8 cellular contexts compared by ENCODE assay signal in the genomic region with DNA sequence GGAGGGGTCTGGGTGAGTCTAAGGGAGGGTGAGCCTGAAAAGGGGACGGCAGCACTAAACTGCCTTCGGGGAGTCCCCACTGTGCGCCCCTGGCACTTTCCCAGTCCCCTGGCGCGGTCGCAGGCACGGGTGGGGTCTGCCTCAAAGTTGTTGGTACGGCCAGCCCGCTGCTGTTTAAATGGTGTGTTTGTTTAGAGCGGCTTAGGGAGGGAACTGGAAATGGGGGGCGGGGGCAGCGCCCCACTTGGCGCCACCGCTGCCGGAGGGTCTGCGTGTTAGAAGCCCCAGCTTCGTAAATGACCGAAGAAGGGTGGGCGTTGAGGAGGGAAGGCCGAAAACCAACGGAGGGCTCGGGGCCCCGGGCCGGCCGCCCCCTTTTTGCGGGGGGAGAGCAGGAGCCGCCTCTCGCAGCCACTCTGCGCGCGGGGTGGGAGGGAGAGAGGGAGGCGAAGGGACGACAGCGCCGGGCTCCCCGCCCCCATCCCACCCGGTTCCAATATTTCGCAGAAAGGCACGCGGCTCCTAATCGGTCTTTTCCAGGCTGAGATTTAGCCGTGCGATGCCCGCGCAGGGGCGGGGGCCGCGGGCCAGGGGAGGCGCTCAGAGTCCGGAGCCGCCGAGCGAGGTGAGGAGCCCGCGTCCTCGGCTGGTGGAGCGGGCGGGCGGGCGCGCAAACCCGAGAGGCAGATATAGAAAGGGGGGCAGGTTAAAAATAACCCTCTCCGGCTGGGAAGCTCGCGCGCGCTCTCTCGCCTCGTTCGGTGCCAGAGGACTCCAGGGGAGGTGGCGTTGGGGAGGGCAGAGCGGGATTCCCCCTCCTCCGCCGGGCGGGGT. TPM values are rescaled to one million over a fixed set of nuclear protein-coding genes. Genes with fewer than 3 reads are reported as not detected.
A peak's percentile ranks its signal among the peaks of the same experiment; 100 is the strongest.
DNase-seq lines count a peak whose midpoint lies in the region; ATAC-seq, FAIRE-seq and TF ChIP-seq lines count a peak whose summit lies in the region.

No MANE protein-coding gene starts in this region.

- intact Hi-C loops in CD4-positive, alpha-beta memory T cell (cut with micrococcal nuclease): loop anchor here (5.0 kb wide), 1 partner anchor 100 kb away; a partner anchor contains a TSS
- intact Hi-C loops in activated B cell treated with CpG ODN at 0.5 μM for 24 hours (cut with micrococcal nuclease) (loop anchor here (1.0 to 2.0 kb wide), 3 partner anchors 15 to 53 kb away; no protein-coding TSS in a partner anchor), HepG2 (cut with micrococcal nuclease; ENCODE audit: unreplicated experiment) (no loop called here)

- ATAC-seq in activated B cell treated with CpG ODN at 0.5 μM for 24 hours (ENCODE audit: low read depth) (peak; percentile 16), HepG2 (peak; percentile 44), GM19463 (IDR thresholded peaks at IDR 0.05; ENCODE audit: unreplicated experiment) (no peak)
- no peak for ATAC-seq in stimulated activated naive B cell treated with anti-CD40 and anti-IgM and Interleukin-4, amounts not matched to agents 10 μg/mL and 1 μg/mL and 100 μg/mL, for 72 hours (replicated peaks)

- H3K79me2 ChIP-seq in HepG2 (ENCODE audit: insufficient read depth, low read length): peaks cover 3% of the 10 kb centered on the region

- no peaks in the 10 kb centered on the region for H3K27me3 Mint-ChIP-seq in CD4-positive, alpha-beta memory T cell
- H3K27me3 Mint-ChIP-seq in activated B cell treated with CpG ODN at 0.5 μM for 24 hours: peaks cover 2% of the 10 kb centered on the region
- H3K27me3 Mint-ChIP-seq in stimulated activated naive B cell treated with anti-CD40 and anti-IgM and Interleukin-4, amounts not matched to agents 10 μg/mL and 1 μg/mL and 100 μg/mL, for 72 hours: peaks cover 4 to 10% of the 10 kb centered on the region in 2 donors

- H3K4me3 ChIP-seq in CD4-positive, alpha-beta memory T cell (ENCODE audit: low read length in 2 of 2): peak overlapping the region in 1 of 2 donors; percentile 14
- H3K4me3 ChIP-seq in duodenal mucosa (ENCODE audit: low read depth in 1 of 2, low read length in 2 of 2) (peak overlapping the region; percentile 35 to 43), HepG2 (replicated peaks in 1 of 3; ENCODE audit: insufficient read depth in 1 of 3, low read depth in 2 of 3, low read length in 3 of 3) (peak overlapping the region; percentile 60 to 74 (median 64); a peak in 5 of 6 replicates)

- no peaks in the 10 kb centered on the region for H3K36me3 ChIP-seq in CD4-positive, alpha-beta memory T cell (ENCODE audit: insufficient read depth, low read length)
- peaks cover 10% of the 10 kb centered on the region; the same call in 1 of the 2 replicates for H3K36me3 ChIP-seq in KOPT-K1 (ENCODE audit: insufficient read depth, low read length)
- no peaks in the 10 kb centered on the region for H3K36me3 ChIP-seq in duodenal mucosa (ENCODE audit: control insufficient read depth in 1 of 2, insufficient read depth in 2 of 2, low read length in 2 of 2)
- H3K36me3 ChIP-seq in HepG2 (replicated peaks in 1 of 2; ENCODE audit: control insufficient read depth in 1 of 2, insufficient read depth in 2 of 2, low read length in 2 of 2): no peaks in the 10 kb centered on the region

- CTCF ChIA-PET in CD4-positive, alpha-beta memory T cell (lab: Charles Lee; ENCODE audit: partially characterized antibody): no interaction called here
- CTCF ChIA-PET in activated B cell treated with CpG ODN at 0.5 μM for 24 hours (lab: Charles Lee) (no interaction called here), HepG2 (lab: Yijun Ruan, JAX; ENCODE audit: low intra/inter-chr PET ratio, low total read pairs) (no interaction called here)

- no peak for TF ChIP-seq CTCF in activated B cell treated with CpG ODN at 0.5 μM for 24 hours (IDR thresholded peaks at IDR 0.05)
- no peak for TF ChIP-seq CTCF in HepG2 (CRISPR knock-in tag; IDR thresholded peaks at IDR 0.05)

- H3K4me1 ChIP-seq in CD4-positive, alpha-beta memory T cell (ENCODE audit: insufficient read depth, low read length): peaks cover 18% of the 10 kb centered on the region
- peaks cover 18 to 30% of the 10 kb centered on the region in 2 donors for H3K4me1 ChIP-seq in duodenal mucosa (ENCODE audit: control insufficient read depth in 1 of 2, insufficient read depth in 2 of 2, low read length in 2 of 2)
- peaks cover 78% of the 10 kb centered on the region for H3K4me1 ChIP-seq in HepG2 (ENCODE audit: insufficient read depth, low read length)

- H3K4me2 ChIP-seq in HepG2 (ENCODE audit: low read depth, low read length): peak overlapping the region; percentile 79

- DNase-seq in CD4-positive, alpha-beta memory T cell: peak; percentile 30 to 67 (median 32)
- DNase-seq in activated B cell treated with CpG ODN at 0.5 μM for 24 hours (peak; percentile 30), HepG2 (ENCODE audit: low spot score) (no peak), kidney glomerular epithelial cell (lab: John Stamatoyannopoulos, UW) (no peak)
- no peak for DNase-seq in stimulated activated naive B cell treated with anti-CD40 and anti-IgM and Interleukin-4, amounts not matched to agents 10 μg/mL and 1 μg/mL and 100 μg/mL, for 72 hours

- H2AFZ ChIP-seq in HepG2 (ENCODE audit: low read length): no peak overlapping the region

- TF ChIP-seq POLR2A in HepG2 (IDR thresholded peaks at IDR 0.05; ENCODE audit: insufficient read depth in 1 of 2, low read depth in 2 of 2, low read length in 2 of 2): no peak

- H3K9ac ChIP-seq in duodenal mucosa (ENCODE audit: low read depth in 1 of 2, low read length in 2 of 2): no peak overlapping the region
- peak overlapping the region; percentile 42 for H3K9ac ChIP-seq in HepG2 (ENCODE audit: insufficient read depth, low read depth, low read length)

- WGBS in HepG2 (ENCODE audit: low lambda C conversion rate): 12% methylated on average over 16 of the region's 75 CpGs

- FAIRE-seq in HepG2 (lab: Jason Lieb, UNC): no peak

- H3K4me1 Mint-ChIP-seq in CD4-positive, alpha-beta memory T cell: peaks cover 5 to 23% (median 16%) of the 10 kb centered on the region in 4 donors
- peaks cover 30% of the 10 kb centered on the region for H3K4me1 Mint-ChIP-seq in activated B cell treated with CpG ODN at 0.5 μM for 24 hours
- H3K4me1 Mint-ChIP-seq in stimulated activated naive B cell treated with anti-CD40 and anti-IgM and Interleukin-4, amounts not matched to agents 10 μg/mL and 1 μg/mL and 100 μg/mL, for 72 hours: peaks cover 27 to 50% of the 10 kb centered on the region in 2 donors

- POLR2A ChIA-PET in CD4-positive, alpha-beta memory T cell (lab: Charles Lee; ENCODE audit: partially characterized antibody): interaction anchor here (1.2 to 1.3 kb wide), 2 partner anchors 11 to 31 kb away, joined by 3 to 5 read pairs; no protein-coding TSS in a partner anchor
- POLR2A ChIA-PET in activated B cell treated with CpG ODN at 0.5 μM for 24 hours (lab: Charles Lee): interaction anchor here (0.7 kb wide), 1 partner anchor 24 kb away, joined by 3 read pairs; no protein-coding TSS in a partner anchor
- POLR2A ChIA-PET in HepG2 (lab: Yijun Ruan, JAX): no interaction called here

- no peak for TF ChIP-seq EP300 in HepG2 (IDR thresholded peaks at IDR 0.05; ENCODE audit: low read depth in 2 of 2, low read length in 2 of 2)
- no peak for TF ChIP-seq EP300 in HepG2 (CRISPR knock-in tag; IDR thresholded peaks at IDR 0.05; ENCODE audit: borderline replicate concordance)

- no peaks in the 10 kb centered on the region for H3K27me3 ChIP-seq in CD4-positive, alpha-beta memory T cell (ENCODE audit: insufficient read depth, low read length)
- H3K27me3 ChIP-seq in duodenal mucosa (ENCODE audit: control insufficient read depth in 1 of 2, insufficient read depth in 2 of 2, low read length in 2 of 2) (no peaks in the 10 kb centered on the region), HepG2 (ENCODE audit: control insufficient read depth in 1 of 2, insufficient read depth in 2 of 2, low read length in 2 of 2) (no peaks in the 10 kb centered on the region)

- no TSS peak for BruUV-seq in HepG2 (replicated peaks; lab: Mats Ljungman, UMichigan)

- no peak for TF ChIP-seq RAD21 in HepG2 (CRISPR knock-in tag; IDR thresholded peaks at IDR 0.05)

- peak overlapping the region in 7 of 8 donors; percentile 27 to 79 (median 72) for H3K4me3 Mint-ChIP-seq in CD4-positive, alpha-beta memory T cell
- peak overlapping the region; percentile 66 for H3K4me3 Mint-ChIP-seq in activated B cell treated with CpG ODN at 0.5 μM for 24 hours
- peak overlapping the region; percentile 80 to 83 for H3K4me3 Mint-ChIP-seq in stimulated activated naive B cell treated with anti-CD40 and anti-IgM and Interleukin-4, amounts not matched to agents 10 μg/mL and 1 μg/mL and 100 μg/mL, for 72 hours

- peak overlapping the region in 2 of 7 donors; percentile 24 to 75 for H3K27ac Mint-ChIP-seq in CD4-positive, alpha-beta memory T cell
- no peak overlapping the region for H3K27ac Mint-ChIP-seq in activated B cell treated with CpG ODN at 0.5 μM for 24 hours
- peak overlapping the region; percentile 92 for H3K27ac Mint-ChIP-seq in stimulated activated naive B cell treated with anti-CD40 and anti-IgM and Interleukin-4, amounts not matched to agents 10 μg/mL and 1 μg/mL and 100 μg/mL, for 72 hours

- H3K9me3 ChIP-seq in CD4-positive, alpha-beta memory T cell (ENCODE audit: control insufficient read depth in 1 of 2, low read length in 2 of 2): no peaks in the 10 kb centered on the region
- H3K9me3 ChIP-seq in KOPT-K1 (ENCODE audit: insufficient read depth, low read length, poor library complexity, severe bottlenecking) (no peaks in the 10 kb centered on the region), duodenal mucosa (ENCODE audit: control insufficient read depth in 1 of 2, low read length in 2 of 2) (no peaks in the 10 kb centered on the region), HepG2 (ENCODE audit: low read length) (no peaks in the 10 kb centered on the region)

- H3K27ac ChIP-seq in CD4-positive, alpha-beta memory T cell (ENCODE audit: low read depth, low read length): no peak overlapping the region
- peak overlapping the region; percentile 58 for H3K27ac ChIP-seq in KOPT-K1 (ENCODE audit: low read depth, low read length, poor library complexity, severe bottlenecking)
- H3K27ac ChIP-seq in duodenal mucosa (ENCODE audit: low read depth, low read length): no peak overlapping the region
- H3K27ac ChIP-seq in HepG2 (ENCODE audit: extremely low read length, insufficient read depth, low read length): no peak overlapping the region

- H3K36me3 Mint-ChIP-seq in CD4-positive, alpha-beta memory T cell: no peaks in the 10 kb centered on the region
- no peaks in the 10 kb centered on the region for H3K36me3 Mint-ChIP-seq in activated B cell treated with CpG ODN at 0.5 μM for 24 hours (ENCODE audit: low read depth)
- peaks cover 1 to 2% of the 10 kb centered on the region in 2 donors for H3K36me3 Mint-ChIP-seq in stimulated activated naive B cell treated with anti-CD40 and anti-IgM and Interleukin-4, amounts not matched to agents 10 μg/mL and 1 μg/mL and 100 μg/mL, for 72 hours

- in situ Hi-C loops in HepG2 (cut with HindIII; ENCODE audit: extremely low pct_ligation_motif_present, low pct_unique_long_range_greater_than_20kb): no loop called here

- H4K20me1 ChIP-seq in HepG2 (ENCODE audit: insufficient read depth, low read length): peaks cover 46% of the 10 kb centered on the region

- no peaks in the 10 kb centered on the region for H3K9me3 Mint-ChIP-seq in CD4-positive, alpha-beta memory T cell
- H3K9me3 Mint-ChIP-seq in activated B cell treated with CpG ODN at 0.5 μM for 24 hours: no peaks in the 10 kb centered on the region
- H3K9me3 Mint-ChIP-seq in stimulated activated naive B cell treated with anti-CD40 and anti-IgM and Interleukin-4, amounts not matched to agents 10 μg/mL and 1 μg/mL and 100 μg/mL, for 72 hours: no peaks in the 10 kb centered on the region

RNA-seq across cellular contexts. Expression of a gene that starts 55.0 kb away (rescaled TPM):
- total RNA-seq in CD4-positive, alpha-beta memory T cell: 10 to 100 TPM in 1 of 2 experiments, 1 to 10 TPM in 1; 10.0 to 11.7 TPM
- 10 to 100 TPM in 1 of 2 donors, 1 to 10 TPM in 1; 5.0 to 15.5 TPM for polyA plus RNA-seq in CD4-positive, alpha-beta memory T cell
- 16.7 and 19.7 TPM in 2 replicates for total RNA-seq in activated B cell treated with CpG ODN at 0.5 μM for 24 hours
- 12.6 and 34.3 TPM in 2 replicates for total RNA-seq in HepG2 (2016; rRNA removed; fragmentation: Illumina TruSeq; extraction: Trizol)
- 17.8 and 21.9 TPM in 2 replicates for total RNA-seq in HepG2 (2016; cell fraction: cytosol; rRNA removed; fragmentation: Illumina TruSeq; extraction: Trizol; ENCODE audit: low read depth)
- total RNA-seq in HepG2 (2016; cell fraction: insoluble cytoplasmic fraction; rRNA removed; fragmentation: Illumina TruSeq; extraction: Trizol): 11.7 and 40.3 TPM in 2 replicates
- 12.6 and 16.8 TPM in 2 replicates for total RNA-seq in HepG2 (2016; cell fraction: membrane; rRNA removed; fragmentation: Illumina TruSeq; extraction: Trizol)
- 53.2 and 57.7 TPM in 2 replicates for total RNA-seq in HepG2 (2016; cell fraction: nucleus; rRNA removed; fragmentation: Illumina TruSeq; extraction: Trizol)
- 38.0 and 57.5 TPM in 2 replicates for polyA plus RNA-seq in HepG2 (2011; rRNA removed)
- 16.6 and 23.2 TPM in 2 replicates for polyA plus RNA-seq in HepG2 (2011; cell fraction: cytosol; rRNA removed)
- polyA plus RNA-seq in HepG2 (2011; cell fraction: nucleus; rRNA removed): 385 and 409 TPM in 2 replicates
- 60.2 and 60.8 TPM in 2 replicates for polyA plus RNA-seq in HepG2 (2012)
- polyA plus RNA-seq in HepG2 (2016; cell fraction: cytosol; fragmentation: Illumina TruSeq; extraction: Trizol; ENCODE audit: low read depth): 3.6 and 4.8 TPM in 2 replicates
- polyA plus RNA-seq in HepG2 (2016; cell fraction: insoluble cytoplasmic fraction; fragmentation: Illumina TruSeq; extraction: Trizol; ENCODE audit: low read depth): 11.3 and 14.1 TPM in 2 replicates
- 7.4 and 8.0 TPM in 2 replicates for polyA plus RNA-seq in HepG2 (2016; cell fraction: membrane; fragmentation: Illumina TruSeq; extraction: Trizol; ENCODE audit: low read depth)
- polyA plus RNA-seq in HepG2 (2016; cell fraction: nucleus; fragmentation: Illumina TruSeq; extraction: Trizol; ENCODE audit: insufficient read depth, low read depth): 156 and 162 TPM in 2 replicates
- polyA minus RNA-seq in HepG2 (2011; rRNA and poly(A)+ RNA removed; ENCODE audit: low replicate concordance): 70.2 and 130 TPM in 2 replicates
- polyA minus RNA-seq in HepG2 (2011; cell fraction: cytosol; rRNA and poly(A)+ RNA removed): 35.3 and 56.1 TPM in 2 replicates
- 93.2 and 119 TPM in 2 replicates for polyA minus RNA-seq in HepG2 (2011; cell fraction: nucleus; rRNA and poly(A)+ RNA removed)

Comparison
In these comparisons a context has a peak if more than half of its experiments do, and no peak if none do; other contexts are left out.
1. DNase-seq: peak in CD4-positive, alpha-beta memory T cell (5 of 5) and activated B cell treated with CpG ODN at 0.5 μM for 24 hours (single experiment); none in HepG2 (single experiment), stimulated activated naive B cell treated with anti-CD40 and anti-IgM and Interleukin-4, amounts not matched to agents 10 μg/mL and 1 μg/mL and 100 μg/mL, for 72 hours (single experiment) and kidney glomerular epithelial cell (single experiment).
2. ATAC-seq: peak in activated B cell treated with CpG ODN at 0.5 μM for 24 hours (single experiment) and HepG2 (single experiment); none in stimulated activated naive B cell treated with anti-CD40 and anti-IgM and Interleukin-4, amounts not matched to agents 10 μg/mL and 1 μg/mL and 100 μg/mL, for 72 hours (0 of 2) and GM19463 (single experiment).
3. Peak in every context shown above with its lines, with median percentiles within 50 percentile points of each other: H3K4me3 Mint-ChIP-seq.